Comparison of ENCODE assay signal across 3 cellular contexts in the genomic region with DNA sequence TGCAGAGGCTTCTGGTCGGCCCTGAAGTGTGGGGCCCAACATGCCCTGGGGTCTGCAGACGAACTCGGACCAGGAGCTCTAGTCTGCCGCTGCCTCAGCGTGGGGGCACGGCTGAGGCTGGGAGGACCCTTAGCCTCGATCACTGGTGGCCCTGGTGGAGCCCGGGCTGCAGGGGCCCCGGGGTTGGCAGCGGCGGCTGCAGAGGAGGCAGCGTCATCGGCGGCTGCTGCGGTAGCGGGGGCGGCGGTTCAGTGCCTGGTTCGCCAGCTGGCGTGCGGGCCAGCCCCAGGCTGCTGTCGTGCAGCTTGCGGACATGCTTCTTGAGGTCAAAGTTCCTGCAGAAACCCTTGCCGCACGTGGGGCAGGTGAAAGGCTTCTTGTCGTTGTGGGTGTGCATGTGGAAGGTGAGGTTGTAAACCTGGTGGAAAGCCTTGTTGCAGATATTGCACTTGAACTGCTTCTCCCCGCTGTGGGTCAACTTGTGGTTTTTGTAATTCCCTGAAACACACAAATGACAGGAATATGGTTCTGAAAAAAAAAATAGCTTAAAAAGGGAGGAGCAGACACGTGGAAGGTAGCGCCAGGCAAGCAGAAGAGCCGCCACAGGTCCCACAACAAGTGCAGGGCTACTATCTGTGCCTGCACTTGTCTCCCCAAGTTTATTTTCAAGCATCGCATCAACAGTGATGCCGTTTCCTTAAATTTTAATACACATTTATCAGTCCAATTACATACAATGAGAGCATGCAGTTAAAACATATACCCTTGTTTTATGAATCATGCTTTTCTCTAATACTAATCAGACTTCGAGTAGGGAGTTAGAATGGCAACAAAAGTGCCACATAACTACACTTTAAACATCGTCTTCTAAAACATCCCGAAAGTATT.
A peak's percentile ranks its signal among the peaks of the same experiment; 100 is the strongest.
TF ChIP-seq lines count a peak whose summit lies in the region.

No MANE protein-coding gene starts in this region.

TF ChIP-seq in SK-N-SH, 30 proteins besides CTCF, POLR2A, EP300 and RAD21:
- TF ChIP-seq, protein P1, sequence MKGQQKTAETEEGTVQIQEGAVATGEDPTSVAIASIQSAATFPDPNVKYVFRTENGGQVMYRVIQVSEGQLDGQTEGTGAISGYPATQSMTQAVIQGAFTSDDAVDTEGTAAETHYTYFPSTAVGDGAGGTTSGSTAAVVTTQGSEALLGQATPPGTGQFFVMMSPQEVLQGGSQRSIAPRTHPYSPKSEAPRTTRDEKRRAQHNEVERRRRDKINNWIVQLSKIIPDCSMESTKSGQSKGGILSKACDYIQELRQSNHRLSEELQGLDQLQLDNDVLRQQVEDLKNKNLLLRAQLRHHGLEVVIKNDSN (IDR thresholded peaks at IDR 0.05; ENCODE audit: borderline replicate concordance, low read depth), result no peak
- no peak for TF ChIP-seq MXI1 (IDR thresholded peaks at IDR 0.05; ENCODE audit: low read depth, low read length)

TF ChIP-seq in SK-N-SH treated with all-trans-retinoic acid at 6 μM for 48 hours, 23 proteins besides CTCF, POLR2A, EP300 and RAD21:
- TF ChIP-seq, protein P2, sequence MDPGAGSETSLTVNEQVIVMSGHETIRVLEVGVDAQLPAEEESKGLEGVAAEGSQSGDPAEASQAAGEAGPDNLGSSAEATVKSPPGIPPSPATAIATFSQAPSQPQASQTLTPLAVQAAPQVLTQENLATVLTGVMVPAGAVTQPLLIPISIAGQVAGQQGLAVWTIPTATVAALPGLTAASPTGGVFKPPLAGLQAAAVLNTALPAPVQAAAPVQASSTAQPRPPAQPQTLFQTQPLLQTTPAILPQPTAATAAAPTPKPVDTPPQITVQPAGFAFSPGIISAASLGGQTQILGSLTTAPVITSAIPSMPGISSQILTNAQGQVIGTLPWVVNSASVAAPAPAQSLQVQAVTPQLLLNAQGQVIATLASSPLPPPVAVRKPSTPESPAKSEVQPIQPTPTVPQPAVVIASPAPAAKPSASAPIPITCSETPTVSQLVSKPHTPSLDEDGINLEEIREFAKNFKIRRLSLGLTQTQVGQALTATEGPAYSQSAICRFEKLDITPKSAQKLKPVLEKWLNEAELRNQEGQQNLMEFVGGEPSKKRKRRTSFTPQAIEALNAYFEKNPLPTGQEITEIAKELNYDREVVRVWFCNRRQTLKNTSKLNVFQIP (CRISPR knock-in tag; IDR thresholded peaks at IDR 0.05; ENCODE audit: borderline replicate concordance, low read depth), result no peak
- no peak for TF ChIP-seq ZFP3 (CRISPR knock-in tag; IDR thresholded peaks at IDR 0.05)
- no peak for TF ChIP-seq ZNF70 (CRISPR knock-in tag; IDR thresholded peaks at IDR 0.05)
- TF ChIP-seq, protein P3, sequence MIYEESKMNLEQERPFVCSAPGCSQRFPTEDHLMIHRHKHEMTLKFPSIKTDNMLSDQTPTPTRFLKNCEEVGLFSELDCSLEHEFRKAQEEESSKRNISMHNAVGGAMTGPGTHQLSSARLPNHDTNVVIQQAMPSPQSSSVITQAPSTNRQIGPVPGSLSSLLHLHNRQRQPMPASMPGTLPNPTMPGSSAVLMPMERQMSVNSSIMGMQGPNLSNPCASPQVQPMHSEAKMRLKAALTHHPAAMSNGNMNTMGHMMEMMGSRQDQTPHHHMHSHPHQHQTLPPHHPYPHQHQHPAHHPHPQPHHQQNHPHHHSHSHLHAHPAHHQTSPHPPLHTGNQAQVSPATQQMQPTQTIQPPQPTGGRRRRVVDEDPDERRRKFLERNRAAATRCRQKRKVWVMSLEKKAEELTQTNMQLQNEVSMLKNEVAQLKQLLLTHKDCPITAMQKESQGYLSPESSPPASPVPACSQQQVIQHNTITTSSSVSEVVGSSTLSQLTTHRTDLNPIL (CRISPR knock-in tag; IDR thresholded peaks at IDR 0.05; ENCODE audit: low read depth), result no peak
- TF ChIP-seq ARNTL (CRISPR knock-in tag; IDR thresholded peaks at IDR 0.05; ENCODE audit: borderline replicate concordance, low read depth), result no peak

TF ChIP-seq in GM12878, 131 proteins besides CTCF, POLR2A, EP300 and RAD21:
- TF ChIP-seq, protein P4, sequence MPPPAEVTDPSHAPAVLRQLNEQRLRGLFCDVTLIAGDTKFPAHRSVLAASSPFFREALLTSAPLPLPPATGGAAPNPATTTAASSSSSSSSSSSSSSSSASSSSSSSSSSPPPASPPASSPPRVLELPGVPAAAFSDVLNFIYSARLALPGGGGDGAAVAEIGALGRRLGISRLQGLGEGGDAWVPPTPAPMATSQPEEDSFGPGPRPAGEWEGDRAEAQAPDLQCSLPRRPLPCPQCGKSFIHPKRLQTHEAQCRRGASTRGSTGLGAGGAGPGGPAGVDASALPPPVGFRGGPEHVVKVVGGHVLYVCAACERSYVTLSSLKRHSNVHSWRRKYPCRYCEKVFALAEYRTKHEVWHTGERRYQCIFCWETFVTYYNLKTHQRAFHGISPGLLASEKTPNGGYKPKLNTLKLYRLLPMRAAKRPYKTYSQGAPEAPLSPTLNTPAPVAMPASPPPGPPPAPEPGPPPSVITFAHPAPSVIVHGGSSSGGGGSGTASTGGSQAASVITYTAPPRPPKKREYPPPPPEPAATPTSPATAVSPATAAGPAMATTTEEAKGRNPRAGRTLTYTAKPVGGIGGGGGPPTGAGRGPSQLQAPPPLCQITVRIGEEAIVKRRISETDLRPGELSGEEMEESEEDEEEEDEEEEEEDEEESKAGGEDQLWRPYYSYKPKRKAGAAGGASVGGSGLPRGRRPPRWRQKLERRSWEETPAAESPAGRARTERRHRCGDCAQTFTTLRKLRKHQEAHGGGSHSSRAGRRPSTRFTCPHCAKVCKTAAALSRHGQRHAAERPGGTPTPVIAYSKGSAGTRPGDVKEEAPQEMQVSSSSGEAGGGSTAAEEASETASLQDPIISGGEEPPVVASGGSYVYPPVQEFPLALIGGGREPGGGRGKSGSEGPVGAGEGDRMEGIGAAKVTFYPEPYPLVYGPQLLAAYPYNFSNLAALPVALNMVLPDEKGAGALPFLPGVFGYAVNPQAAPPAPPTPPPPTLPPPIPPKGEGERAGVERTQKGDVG (CRISPR knock-in tag; IDR thresholded peaks at IDR 0.05), result no peak
- TF ChIP-seq ETV6 (conservative IDR thresholded peaks at IDR 0.05 in 1 of 2, IDR thresholded peaks at IDR 0.05 in 1 of 2; ENCODE audit: borderline replicate concordance in 1 of 2, low read depth in 1 of 2) (no peak), BHLHE40 (IDR thresholded peaks at IDR 0.05; ENCODE audit: borderline replicate concordance in 1 of 2, low read depth in 2 of 2, low read length in 1 of 2) (peak in 1 of 2 experiments; percentile 83; a peak in 2 of 4 replicates), NR2F1 (conservative IDR thresholded peaks at IDR 0.05) (peak; percentile 39; the same call in 1 of the 2 replicates), EED (IDR thresholded peaks at IDR 0.05; ENCODE audit: low read depth) (no peak), SREBF1 (IDR thresholded peaks at IDR 0.05; ENCODE audit: low read length) (no peak), SUZ12 (IDR thresholded peaks at IDR 0.05; ENCODE audit: unreplicated experiment) (peak; percentile 80), IKZF1 (conservative IDR thresholded peaks at IDR 0.05) (0 out of 2 replicates have a peak, but pooled peaks have one; percentile 14), NR2C1 (IDR thresholded peaks at IDR 0.05) (peak; percentile 34; the same call in 1 of the 2 replicates)
TF ChIP-seq in GM12878: peak in this region for 5.
